In the genomic region with DNA sequence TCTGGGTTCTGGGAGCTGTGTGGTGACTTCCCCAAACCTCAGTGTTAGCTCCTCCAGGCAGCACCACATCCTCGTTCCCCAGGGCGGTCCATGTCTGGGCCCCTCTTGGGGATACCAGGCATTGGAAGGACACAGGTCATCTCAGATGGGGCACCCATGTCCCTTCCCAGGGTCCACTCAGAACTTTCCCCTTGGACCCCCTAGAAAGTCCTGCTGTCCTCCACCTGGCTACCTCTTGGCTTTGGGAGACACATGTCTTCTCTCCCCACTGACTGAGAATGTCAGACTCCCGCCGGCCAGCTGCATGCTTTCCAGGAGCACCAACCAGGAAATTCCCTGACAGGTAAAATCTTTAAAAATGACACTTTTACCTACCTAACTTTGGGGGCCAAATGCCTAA, we compare ENCODE assay signal across 1 cellular context. TPM values are rescaled to one million over a fixed set of nuclear protein-coding genes. Genes with fewer than 3 reads are reported as not detected.
"Had no signal": no experiment of that assay in that cellular context is flagged by ENCODE, and none has a peak within 500 bp of the region (broad histone marks: within the 10 kb centered on the region; RNA-seq: fewer than 3 reads in every experiment).

No MANE protein-coding gene starts in this region.

RNA-seq across cellular contexts. Expression of a gene that starts 16.4 kb away (rescaled TPM):
- total RNA-seq: SJSA1 had no signal
